1 cellular context compared by ENCODE assay signal in the genomic region with DNA sequence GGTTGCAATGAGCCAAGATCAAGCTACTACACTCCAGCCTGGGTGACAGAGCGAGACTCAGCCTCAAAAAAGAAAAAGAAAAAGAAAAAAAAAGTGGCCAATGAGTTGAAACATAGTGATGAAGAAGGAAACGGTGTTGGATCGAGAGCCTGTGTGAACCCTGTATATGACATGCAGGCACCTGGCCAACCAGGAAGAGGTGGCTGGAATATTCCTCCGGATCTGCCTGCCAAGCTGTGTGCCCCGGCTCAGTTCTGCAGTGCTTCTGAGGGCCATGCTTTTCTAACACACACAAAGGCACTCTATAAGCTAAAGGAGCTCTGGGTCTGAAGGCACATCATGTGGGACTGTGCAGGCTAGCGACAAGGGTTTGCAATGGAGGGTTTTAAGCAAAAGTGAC.
TF ChIP-seq lines count a peak whose summit lies in the region.

No MANE protein-coding gene starts in this region.

TF ChIP-seq in SK-N-SH treated with all-trans-retinoic acid at 6 μM for 48 hours, 23 proteins besides CTCF, POLR2A, EP300 and RAD21 (continued from another document):
- TF ChIP-seq ZFP30 (CRISPR knock-in tag; IDR thresholded peaks at IDR 0.05) (no peak), ZNF70 (CRISPR knock-in tag; IDR thresholded peaks at IDR 0.05) (no peak), ZC3H10 (CRISPR knock-in tag; IDR thresholded peaks at IDR 0.05) (no peak)
TF ChIP-seq in SK-N-SH treated with all-trans-retinoic acid at 6 μM for 48 hours: peak in this region for 0.
